Comparison of ENCODE assay signal across 8 cellular contexts in genomic region chr2:61898810-61899209, GRCh38. TPM values are rescaled to one million over a fixed set of nuclear protein-coding genes. Genes with fewer than 3 reads are reported as not detected.
DNase-seq lines count a peak whose midpoint lies in the region; ATAC-seq and TF ChIP-seq lines count a peak whose summit lies in the region.

No MANE protein-coding gene starts in this region.

- ATAC-seq in left lung (no peak), HG03139 (IDR thresholded peaks at IDR 0.05; ENCODE audit: unreplicated experiment) (no peak)

- no peak overlapping the region for H3K4me3 ChIP-seq in HEK293 (ENCODE audit: low read depth, low read length)
- H3K4me3 ChIP-seq in left lung, result no peak overlapping the region
- no peak overlapping the region for H3K4me3 ChIP-seq in mesendoderm (ENCODE audit: low read length)

- intact Hi-C loops in left lung (cut with DNase I), result no loop called here

- H4K5ac ChIP-seq in mesendoderm (ENCODE audit: low read length), result no peak overlapping the region

- H4K8ac ChIP-seq in mesendoderm (ENCODE audit: low read depth, low read length), result no peak overlapping the region

- H3K9me3 ChIP-seq in HEK293 (ENCODE audit: control insufficient read depth, insufficient read depth, low read depth, low read length), result no peaks in the 10 kb centered on the region
- H3K9me3 ChIP-seq in left lung, result no peaks in the 10 kb centered on the region

- CTCF ChIA-PET in HEK293 (lab: Yijun Ruan, JAX), result interaction anchor here (0.5 to 1.1 kb wide), 5 partner anchors 13 to 413 kb away, joined by 3 to 6 read pairs (median 3); no protein-coding TSS in a partner anchor

- H2AK5ac ChIP-seq in mesendoderm (ENCODE audit: low read length), result no peak overlapping the region

- H3K79me2 ChIP-seq in mesendoderm (ENCODE audit: control insufficient read depth, insufficient read depth, low read length), result no peaks in the 10 kb centered on the region

- no peaks in the 10 kb centered on the region for H3K79me1 ChIP-seq in mesendoderm (ENCODE audit: low read length)

- no peak overlapping the region for H3K4me2 ChIP-seq in mesendoderm (ENCODE audit: low read length)

- H3K23ac ChIP-seq in mesendoderm (ENCODE audit: low read length), result no peak overlapping the region

- H3K27me3 ChIP-seq in left lung (no peaks in the 10 kb centered on the region), mesendoderm (ENCODE audit: insufficient read depth, low read length, poor library complexity) (no peaks in the 10 kb centered on the region)

- no peak overlapping the region for H2BK5ac ChIP-seq in mesendoderm (ENCODE audit: low read length)

- H2BK15ac ChIP-seq in mesendoderm (replicated peaks; ENCODE audit: low read depth), result no peak overlapping the region

- TF ChIP-seq CTCF in HEK293 (tag by site-specific recombination; IDR thresholded peaks at IDR 0.05) (peak; percentile 46; the same call in 1 of the 2 replicates), VCaP (conservative IDR thresholded peaks at IDR 0.05) (peak; percentile 82), left lung (IDR thresholded peaks at IDR 0.05) (no peak)

- H3K27ac ChIP-seq in HEK293 (ENCODE audit: extremely low read depth, low read depth, low read length) (no peak overlapping the region), VCaP (no peak overlapping the region), left lung (no peak overlapping the region), mesendoderm (ENCODE audit: low read depth, low read length) (no peak overlapping the region)

- no peak overlapping the region for H3K56ac ChIP-seq in mesendoderm (ENCODE audit: low read length)

- no peak overlapping the region for H3K18ac ChIP-seq in mesendoderm (ENCODE audit: low read length)

- DNase-seq in NCI-H1417 (lab: John Stamatoyannopoulos, UW) (peak in 2 of 3 experiments; percentile 4 to 44), NCI-H1417 treated with DMSO at 0.1 percent for 48 hours (lab: John Stamatoyannopoulos, UW) (no peak), myocyte (ENCODE audit: low read depth) (peak; percentile 50), left lung (no peak), mesendoderm (no peak)

- H3K36me3 ChIP-seq in HEK293 (ENCODE audit: control insufficient read depth in 2 of 2, insufficient read depth in 1 of 2, low read length in 2 of 2) (no peaks in the 10 kb centered on the region), left lung (no peaks in the 10 kb centered on the region), mesendoderm (ENCODE audit: control insufficient read depth, insufficient read depth, low read length) (no peaks in the 10 kb centered on the region)

- H3K9ac ChIP-seq in mesendoderm (ENCODE audit: low read length), result no peak overlapping the region

- no peak overlapping the region for H3K4ac ChIP-seq in mesendoderm (ENCODE audit: low read depth, low read length)

- H2BK120ac ChIP-seq in mesendoderm (ENCODE audit: low read depth, low read length), result no peak overlapping the region

- POLR2A ChIA-PET in HEK293 (lab: Yijun Ruan, JAX), result interaction anchor here (0.6 kb wide), 1 partner anchor 30 kb away, joined by 3 read pairs; no protein-coding TSS in a partner anchor

- no CpG with 5 or more reads among the region's 2 CpGs for WGBS in mesendoderm (ENCODE audit: extremely low coverage, insufficient coverage, low lambda C conversion rate)

- no peaks in the 10 kb centered on the region for H3K4me1 ChIP-seq in HEK293 (ENCODE audit: control insufficient read depth, insufficient read depth, low read length)
- no peaks in the 10 kb centered on the region for H3K4me1 ChIP-seq in left lung
- H3K4me1 ChIP-seq in mesendoderm (ENCODE audit: control insufficient read depth, low read depth, low read length), result no peaks in the 10 kb centered on the region

TF ChIP-seq in HEK293, 187 proteins besides CTCF, POLR2A, EP300 and RAD21:
- TF ChIP-seq ZNF830 (tag by site-specific recombination; IDR thresholded peaks at IDR 0.05; ENCODE audit: low read depth) (no peak), PATZ1 (tag by site-specific recombination; IDR thresholded peaks at IDR 0.05) (no peak), ZNF654 (tag by site-specific recombination; IDR thresholded peaks at IDR 0.05; ENCODE audit: low read depth) (peak; percentile 56), ZNF174 (tag by site-specific recombination; IDR thresholded peaks at IDR 0.05) (no peak)

RNA-seq across cellular contexts. Expression of gene COMMD1, which starts 6.7 kb away (rescaled TPM):
- total RNA-seq in myocyte (49.9 and 56.8 TPM in 2 replicates), left lung (10 to 100 TPM; 34.1 to 35.9 TPM)
- polyA plus RNA-seq in myocyte (2012), result 50.4 TPM
- polyA plus RNA-seq in mesendoderm (2013, experiment 1 of 2), result 44.7 TPM
- polyA plus RNA-seq in mesendoderm (2013, experiment 2 of 2), result 42.2 TPM

RNA-seq across cellular contexts. Expression of gene CCT4, which starts 10.4 kb away (rescaled TPM):
- total RNA-seq in myocyte (148 and 163 TPM in 2 replicates), left lung (100 to 1,000 TPM; 124 to 141 TPM)
- polyA plus RNA-seq in myocyte (2012), result 91.8 TPM
- polyA plus RNA-seq in mesendoderm (2013, experiment 1 of 2), result 289 TPM
- 282 TPM for polyA plus RNA-seq in mesendoderm (2013, experiment 2 of 2)

RNA-seq across cellular contexts. Expression of gene FAM161A, which starts 45.0 kb away (rescaled TPM):
- total RNA-seq in myocyte, result 1.5 and 2.8 TPM in 2 replicates
- 1.1 TPM for polyA plus RNA-seq in myocyte (2012)
- total RNA-seq in left lung, result 1 to 10 TPM; 3.7 to 3.9 TPM
- polyA plus RNA-seq in mesendoderm (2013, experiment 1 of 2), result 6.9 TPM
- 7.4 TPM for polyA plus RNA-seq in mesendoderm (2013, experiment 2 of 2)

Comparison
In these comparisons a context has a peak if more than half of its experiments do, and no peak if none do; other contexts are left out.
1. DNase-seq: peak in NCI-H1417 (2 of 3) and myocyte (single experiment); none in NCI-H1417 treated with DMSO at 0.1 percent for 48 hours (single experiment), left lung (0 of 2) and mesendoderm (single experiment).
2. CTCF ChIP-seq: peak in HEK293 (single experiment) and VCaP (single experiment); none in left lung (0 of 2).